Comparison of ENCODE assay signal across 16 cellular contexts in the genomic region with DNA sequence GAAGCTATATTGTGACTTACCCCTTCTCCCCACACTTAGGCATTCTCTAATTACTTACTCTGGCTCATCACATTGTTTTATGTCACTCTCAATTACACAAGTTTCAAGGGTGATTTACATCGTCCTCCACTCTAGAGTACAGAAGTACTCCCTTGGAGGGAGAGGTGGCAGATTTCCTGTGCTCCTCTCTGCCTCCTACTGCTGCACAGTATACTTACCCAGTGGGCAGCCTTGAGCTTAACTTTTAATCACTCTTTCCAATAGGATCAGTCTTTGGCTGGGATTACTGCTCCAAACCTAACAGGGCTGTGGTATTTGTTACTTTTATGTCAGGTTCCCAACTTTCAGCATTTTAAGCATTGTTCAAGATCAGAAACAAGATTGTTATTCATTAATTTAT.
"Had no signal": no experiment of that assay in that cellular context is flagged by ENCODE, and none has a peak within 500 bp of the region (broad histone marks: within the 10 kb centered on the region; RNA-seq: fewer than 3 reads in every experiment).

No MANE protein-coding gene starts in this region.

- H3K9me3 ChIP-seq: left lung, sigmoid colon, suprapubic skin, upper lobe of right lung had no signal

- H3K36me3 ChIP-seq: cardiac muscle cell, left lung, sigmoid colon, suprapubic skin, upper lobe of right lung had no signal

- H3K27me3 ChIP-seq: cardiac muscle cell, left lung, sigmoid colon, suprapubic skin, upper lobe of right lung had no signal

- ATAC-seq: left lung; natural killer cell; stimulated activated naive CD8-positive, alpha-beta T cell treated with anti-CD3 and anti-CD28 coated beads, Interleukin-15, Interleukin-2, amounts not matched to agents 100 U/mL and 50 U/mL, for 24 hours; upper lobe of right lung had no signal

- DNase-seq: activated CD4-positive, alpha-beta T cell treated with anti-CD3 and anti-CD28 coated beads for 4 hours; activated naive CD4-positive, alpha-beta T cell treated with anti-CD3 and anti-CD28 coated beads for 36 hours; effector memory CD4-positive, alpha-beta T cell; left lung; natural killer cell; occipital lobe; sigmoid colon; stimulated activated CD4-positive, alpha-beta T cell treated with anti-CD3 and anti-CD28 coated beads, Interleukin-12 subunit alpha, Interleukin-12 subunit beta, amount 100 ng/mL, for 4 hours; stimulated activated CD4-positive, alpha-beta T cell treated with anti-CD3 and anti-CD28 coated beads, Interleukin-4, amount 100 ng/mL, for 1 hour; stimulated activated CD8-positive, alpha-beta memory T cell treated with anti-CD3 and anti-CD28 coated beads, Interleukin-4, amount 100 ng/mL, for 48 hours; stimulated activated naive CD8-positive, alpha-beta T cell treated with anti-CD3 and anti-CD28 coated beads, Interleukin-15, Interleukin-2, amounts not matched to agents 100 U/mL and 50 U/mL, for 24 hours; T-helper 9 cell; upper lobe of right lung had no signal

- H3K4me3 ChIP-seq: cardiac muscle cell, left lung, sigmoid colon, suprapubic skin, upper lobe of right lung had no signal

- H3K4me1 ChIP-seq: left lung, sigmoid colon, suprapubic skin, upper lobe of right lung had no signal

- H3K27ac ChIP-seq: cardiac muscle cell, epithelial cell of prostate, left lung, sigmoid colon, suprapubic skin, upper lobe of right lung had no signal
